In genomic region chr16:21277927-21278706, GRCh38 we compare ENCODE assay signal across 1 cellular context.
TF ChIP-seq lines count a peak whose summit lies in the region.

CRYM (minus strand) TSS chr16:21278290; CDS start chr16:21278251, 39 bp downstream.

TF ChIP-seq in HepG2, 621 proteins besides CTCF, POLR2A, EP300 and RAD21 (continued from another document and continues in another):
- TF ChIP-seq BCLAF1 (IDR thresholded peaks at IDR 0.05) (no peak), FOXK1 (CRISPR knock-in tag; IDR thresholded peaks at IDR 0.05; ENCODE audit: borderline replicate concordance, low read depth) (peak; percentile 60; the same call in 1 of the 2 replicates), ZNF235 (CRISPR knock-in tag; IDR thresholded peaks at IDR 0.05; ENCODE audit: borderline replicate concordance) (0 out of 2 replicates have a peak, but pooled peaks have one; percentile 24), GLMP (CRISPR knock-in tag; IDR thresholded peaks at IDR 0.05; ENCODE audit: borderline replicate concordance) (no peak), ZNF12 (CRISPR knock-in tag; IDR thresholded peaks at IDR 0.05) (peak; percentile 46), ZNF138 (CRISPR knock-in tag; IDR thresholded peaks at IDR 0.05; ENCODE audit: low read depth) (0 out of 2 replicates have a peak, but pooled peaks have one; percentile 58), NFE2L1 (CRISPR knock-in tag; IDR thresholded peaks at IDR 0.05; ENCODE audit: borderline replicate concordance) (0 out of 2 replicates have a peak, but pooled peaks have one; percentile 79), NCOA2 (CRISPR knock-in tag; IDR thresholded peaks at IDR 0.05) (0 out of 2 replicates have a peak, but pooled peaks have one; percentile 23), HIC2 (CRISPR knock-in tag; IDR thresholded peaks at IDR 0.05; ENCODE audit: low read depth) (peak; percentile 93), RARG (CRISPR knock-in tag; IDR thresholded peaks at IDR 0.05; ENCODE audit: low read depth) (0 out of 2 replicates have a peak, but pooled peaks have one; percentile 56), ZNF530 (CRISPR knock-in tag; IDR thresholded peaks at IDR 0.05; ENCODE audit: low read depth) (no peak), ZNF7 (CRISPR knock-in tag; IDR thresholded peaks at IDR 0.05) (no peak), ZNF672 (CRISPR knock-in tag; IDR thresholded peaks at IDR 0.05) (no peak), ZNF724P (CRISPR knock-in tag; IDR thresholded peaks at IDR 0.05; ENCODE audit: borderline replicate concordance) (peak; percentile 72; the same call in 1 of the 2 replicates), BORCS8-MEF2B (CRISPR knock-in tag; IDR thresholded peaks at IDR 0.05) (peak; percentile 65; the same call in 1 of the 2 replicates), ARHGAP35 (CRISPR knock-in tag; IDR thresholded peaks at IDR 0.05; ENCODE audit: borderline replicate concordance) (0 out of 2 replicates have a peak, but pooled peaks have one; percentile 68), ONECUT2 (CRISPR knock-in tag; IDR thresholded peaks at IDR 0.05) (no peak), TCF7 (IDR thresholded peaks at IDR 0.05; ENCODE audit: low read depth) (0 out of 2 replicates have a peak, but pooled peaks have one; percentile 11), SAP130 (CRISPR knock-in tag; IDR thresholded peaks at IDR 0.05; ENCODE audit: low read depth) (peak; percentile 71), ZBTB26 (CRISPR knock-in tag; IDR thresholded peaks at IDR 0.05; ENCODE audit: borderline replicate concordance) (peak; percentile 80), AKNA (CRISPR knock-in tag; IDR thresholded peaks at IDR 0.05; ENCODE audit: borderline replicate concordance) (no peak), ZNF572 (CRISPR knock-in tag; IDR thresholded peaks at IDR 0.05) (peak; percentile 56; the same call in 1 of the 2 replicates), SNRNP70 (IDR thresholded peaks at IDR 0.05; ENCODE audit: low read depth, low read length) (no peak), ZFP90 (CRISPR knock-in tag; IDR thresholded peaks at IDR 0.05; ENCODE audit: borderline replicate concordance) (peak; percentile 45; the same call in 1 of the 2 replicates), SOX13 (IDR thresholded peaks at IDR 0.05) (no peak), SOX13 (CRISPR knock-in tag; conservative IDR thresholded peaks at IDR 0.05 in 1 of 2, IDR thresholded peaks at IDR 0.05 in 1 of 2) (peak in 1 of 2 experiments; percentile 70; a peak in 2 of 4 replicates), HNF4G (IDR thresholded peaks at IDR 0.05; ENCODE audit: borderline replicate concordance, low read depth, low read length) (no peak), HNF4G (CRISPR knock-in tag; IDR thresholded peaks at IDR 0.05; ENCODE audit: borderline replicate concordance, low read depth) (peak; percentile 78; the same call in 1 of the 2 replicates), HDAC2 (CRISPR knock-in tag; IDR thresholded peaks at IDR 0.05) (peak; percentile 58), PITX1 (CRISPR knock-in tag; IDR thresholded peaks at IDR 0.05) (peak; percentile 67), ZNF260 (CRISPR knock-in tag; IDR thresholded peaks at IDR 0.05; ENCODE audit: borderline replicate concordance, low read depth) (no peak), ZC3H4 (CRISPR knock-in tag; IDR thresholded peaks at IDR 0.05; ENCODE audit: borderline replicate concordance) (no peak), ARNT2 (CRISPR knock-in tag; IDR thresholded peaks at IDR 0.05; ENCODE audit: low read depth) (peak; percentile 82), RAD51 (IDR thresholded peaks at IDR 0.05; ENCODE audit: borderline replicate concordance) (no peak), ZNF296 (CRISPR knock-in tag; conservative IDR thresholded peaks at IDR 0.05) (no peak), ZNF143 (CRISPR knock-in tag; IDR thresholded peaks at IDR 0.05) (peak; percentile 17; the same call in 1 of the 2 replicates), ZFYVE20 (CRISPR knock-in tag; IDR thresholded peaks at IDR 0.05; ENCODE audit: borderline replicate concordance, low read depth) (peak; percentile 65; the same call in 1 of the 2 replicates), KIAA2018 (CRISPR knock-in tag; IDR thresholded peaks at IDR 0.05; ENCODE audit: borderline replicate concordance) (no peak), ATF5 (CRISPR knock-in tag; IDR thresholded peaks at IDR 0.05; ENCODE audit: low read depth) (peak; percentile 53), MXD4 (CRISPR knock-in tag; IDR thresholded peaks at IDR 0.05) (0 out of 2 replicates have a peak, but pooled peaks have one; percentile 65)
